Comparison of ENCODE assay signal across 27 cellular contexts in genomic region chr2:21194828-21195227, GRCh38.
DNase-seq lines count a peak whose midpoint lies in the region; ATAC-seq and TF ChIP-seq lines count a peak whose summit lies in the region.
"Had no signal": no experiment of that assay in that cellular context is flagged by ENCODE, and none has a peak within 500 bp of the region (broad histone marks: within the 10 kb centered on the region; RNA-seq: fewer than 3 reads in every experiment).

No MANE protein-coding gene starts in this region.

- DNase-seq in NCI-H748 treated with DMSO at 0.1 percent for 48 hours (lab: John Stamatoyannopoulos, UW) = peak; percentile 69
- peak; percentile 64 for DNase-seq in WERI-Rb-1
- no peak for DNase-seq in left colon
- DNase-seq in substantia nigra (lab: John Stamatoyannopoulos, UW) = peak in 4 of 49 donors; percentile 1 to 22 (median 4)
- no peak for DNase-seq in NCI-H1092 treated with DMSO at 0.1 percent for 48 hours (lab: John Stamatoyannopoulos, UW)
- DNase-seq in GM10266 (ENCODE audit: extremely low spot score) = no peak
- no peak for DNase-seq in NK-92 treated with Interleukin-12 subunit alpha and Interleukin-12 subunit beta, amount 100 ng/mL, for 24 hours (lab: John Stamatoyannopoulos, UW)
- DNase-seq: activated B cell treated with CpG ODN at 0.5 μM for 24 hours; activated CD4-positive, alpha-beta T cell treated with anti-CD3 and anti-CD28 coated beads, Interleukin-2, amount 10 ng/mL, durations not matched to agents 7 days and 5 days; activated naive CD4-positive, alpha-beta T cell treated with Interleukin-2 at 50 U/mL for 16 hours; activated T-cell treated with anti-CD3 and anti-CD28 coated beads, Interleukin-2, amount 50 U/mL, for 48 hours; foreskin fibroblast; HCEC 1CT; heart right ventricle; Karpas-422; midbrain; naive B cell; NCI-H1417 treated with DMSO at 0.1 percent for 48 hours; NCI-H2081 treated with DMSO at 0.1 percent for 48 hours; NCI-H2227 treated with DMSO at 0.1 percent for 48 hours; NCI-H526 treated with DMSO at 0.1 percent for 48 hours; occipital lobe; SJCRH30; stimulated activated naive CD8-positive, alpha-beta T cell treated with anti-CD3 and anti-CD28 coated beads, Interleukin-15, Interleukin-2, amounts not matched to agents 100 U/mL and 50 U/mL, for 24 hours; T-helper 1 cell had no signal

- no peaks in the 10 kb centered on the region for H3K9me3 ChIP-seq in WERI-Rb-1 (ENCODE audit: severe bottlenecking)
- H3K9me3 ChIP-seq: esophagus muscularis mucosa, heart right ventricle, SJCRH30, tibial nerve had no signal

- peaks cover 3% of the 10 kb centered on the region for H3K27me3 ChIP-seq in WERI-Rb-1 (ENCODE audit: insufficient read depth, low read depth, severe bottlenecking)
- H3K27me3 ChIP-seq: esophagus muscularis mucosa, heart right ventricle, tibial nerve had no signal

- H3K4me3 ChIP-seq in WERI-Rb-1 (ENCODE audit: low read depth, low read length) = no peak overlapping the region
- H3K4me3 ChIP-seq: esophagus muscularis mucosa, heart right ventricle, SJCRH30, tibial nerve had no signal

- H3K27ac ChIP-seq in WERI-Rb-1 = no peak overlapping the region
- H3K27ac ChIP-seq in substantia nigra (ENCODE audit: low read depth, low read length, poor library complexity, severe bottlenecking) = peak overlapping the region; percentile 75
- H3K27ac ChIP-seq: esophagus muscularis mucosa, heart right ventricle, SJCRH30 had no signal

- ATAC-seq in left colon = peak; percentile 25
- ATAC-seq: heart right ventricle; stimulated activated naive CD8-positive, alpha-beta T cell treated with anti-CD3 and anti-CD28 coated beads, Interleukin-15, Interleukin-2, amounts not matched to agents 100 U/mL and 50 U/mL, for 24 hours had no signal

- intact Hi-C loops in left colon (cut with DNase I, micrococcal nuclease) = no loop called here

- H3K36me3 ChIP-seq in WERI-Rb-1 = no peaks in the 10 kb centered on the region
- H3K36me3 ChIP-seq: esophagus muscularis mucosa, heart right ventricle, SJCRH30, tibial nerve had no signal

- TF ChIP-seq CTCF in WERI-Rb-1 (IDR thresholded peaks at IDR 0.05; ENCODE audit: low read depth, low read length) (no peak), GM10266 (IDR thresholded peaks at IDR 0.05; ENCODE audit: control insufficient read depth, insufficient read depth, low read depth, missing control alignments) (no peak)

Comparison
In these comparisons a context has a peak if more than half of its experiments do, and no peak if none do; other contexts are left out.
1. DNase-seq: peak in NCI-H748 treated with DMSO at 0.1 percent for 48 hours (single experiment) and WERI-Rb-1 (single experiment); none in left colon (0 of 2), NCI-H1092 treated with DMSO at 0.1 percent for 48 hours (single experiment), GM10266 (single experiment) and NK-92 treated with Interleukin-12 subunit alpha and Interleukin-12 subunit beta, amount 100 ng/mL, for 24 hours (single experiment).